Comparison of ENCODE assay signal across 18 cellular contexts in the genomic region with DNA sequence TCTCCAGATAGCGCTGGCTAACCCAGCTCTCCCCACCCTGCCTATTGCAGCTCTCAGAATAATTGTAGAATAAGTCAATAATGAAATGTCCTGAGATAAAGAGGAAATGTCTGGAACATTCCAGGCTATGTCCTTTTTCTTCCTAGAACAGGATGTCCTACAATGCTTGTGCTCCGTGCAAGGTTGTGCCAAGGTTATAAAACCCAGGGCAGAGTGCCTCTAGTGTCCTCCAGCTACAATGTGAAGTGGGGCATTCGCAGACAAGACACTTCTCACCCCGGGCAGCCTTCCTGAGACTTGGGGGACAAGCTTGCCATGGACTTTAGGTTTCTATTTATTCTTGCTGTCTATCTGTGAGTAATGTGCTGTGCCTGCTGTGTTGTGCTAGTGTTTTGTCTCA.
"Had no signal": no experiment of that assay in that cellular context is flagged by ENCODE, and none has a peak within 500 bp of the region (broad histone marks: within the 10 kb centered on the region; RNA-seq: fewer than 3 reads in every experiment).

No MANE protein-coding gene starts in this region.

- H3K4me3 ChIP-seq: mucosa of descending colon, neural progenitor cell, psoas muscle had no signal

- H3K4me1 ChIP-seq: psoas muscle had no signal

- H3K9ac ChIP-seq: neural progenitor cell had no signal

- FAIRE-seq: TTC549 had no signal

- H3K27ac ChIP-seq: neural progenitor cell, psoas muscle had no signal

- H2AFZ ChIP-seq: neural progenitor cell had no signal

- ATAC-seq: activated CD4-positive, alpha-beta T cell treated with anti-CD3 and anti-CD28 coated beads for 36 hours; activated naive CD4-positive, alpha-beta T cell treated with anti-CD3 and anti-CD28 coated beads, Interleukin-2, amount 50 U/mL, for 72 hours; mucosa of descending colon; naive thymus-derived CD4-positive, alpha-beta T cell; psoas muscle; stimulated activated naive B cell treated with anti-CD40 and anti-IgM and Interleukin-4, amounts not matched to agents 10 μg/mL and 1 μg/mL and 100 μg/mL, for 72 hours; WTC11 had no signal

- H3K27me3 ChIP-seq: neural progenitor cell had no signal

- DNase-seq: activated CD4-positive, alpha-beta T cell treated with anti-CD3 and anti-CD28 coated beads for 36 hours; activated CD4-positive, alpha-beta T cell treated with anti-CD3 and anti-CD28 coated beads, Interleukin-2, amount 50 U/mL, for 48 hours; activated gamma-delta T cell; erythroblast; foreskin melanocyte; glutamatergic neuron; islet precursor cell; mesenchymal stem cell; mucosa of descending colon; naive thymus-derived CD4-positive, alpha-beta T cell; psoas muscle; stimulated activated naive B cell treated with anti-CD40 and anti-IgM and Interleukin-4, amounts not matched to agents 10 μg/mL and 1 μg/mL and 100 μg/mL, for 72 hours; SW 1271; T-helper 2 cell had no signal

- H3K4me2 ChIP-seq: neural progenitor cell had no signal

- H3K36me3 ChIP-seq: neural progenitor cell had no signal

- H3K9me3 ChIP-seq: mucosa of descending colon, psoas muscle had no signal
